ENCODE assay signal across 1 cellular context in the genomic region with DNA sequence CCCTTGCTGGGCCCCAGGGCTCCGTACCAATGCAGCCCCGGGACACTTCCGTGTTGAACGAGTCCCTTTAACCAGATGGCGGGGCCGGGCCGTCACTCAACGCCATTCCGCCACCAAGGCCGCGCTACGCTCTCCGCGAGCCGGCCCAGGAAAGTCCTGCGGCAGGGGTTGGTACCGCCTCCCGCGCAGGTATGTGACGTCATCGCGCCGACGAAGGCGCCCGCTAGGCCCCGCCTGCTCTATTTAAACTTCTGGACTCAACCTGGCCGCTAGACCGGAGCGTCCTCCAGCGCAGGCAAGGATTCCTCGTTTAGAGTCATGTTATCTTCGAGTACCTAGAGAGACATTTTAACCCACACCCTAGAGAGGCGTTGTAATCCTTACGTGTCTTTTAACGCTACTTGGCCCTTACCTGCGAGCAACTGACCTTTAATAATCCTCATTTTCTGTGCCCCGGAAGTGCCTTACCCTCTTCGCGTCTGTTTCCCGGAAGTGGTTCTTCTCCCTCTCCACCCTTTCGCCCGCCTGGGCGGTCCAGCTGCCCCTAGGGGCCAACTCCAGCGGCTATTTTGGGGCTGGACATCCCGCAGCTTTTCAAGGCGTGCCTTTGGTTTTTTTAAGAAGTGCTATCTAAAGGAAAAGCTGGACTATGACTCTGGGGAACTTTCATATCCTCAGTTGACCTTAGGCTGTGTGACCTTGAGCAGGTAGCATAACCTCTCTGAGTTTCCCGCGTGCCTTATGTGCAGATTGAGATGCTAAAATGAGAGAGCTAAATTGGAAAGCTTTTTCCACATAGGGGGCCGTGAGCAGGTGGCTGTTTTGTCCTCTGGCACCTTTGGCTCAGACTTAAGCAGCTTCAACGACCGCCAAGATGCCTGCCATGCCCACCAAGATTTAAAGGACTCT.
TF ChIP-seq lines count a peak whose summit lies in the region.

A gene with protein sequence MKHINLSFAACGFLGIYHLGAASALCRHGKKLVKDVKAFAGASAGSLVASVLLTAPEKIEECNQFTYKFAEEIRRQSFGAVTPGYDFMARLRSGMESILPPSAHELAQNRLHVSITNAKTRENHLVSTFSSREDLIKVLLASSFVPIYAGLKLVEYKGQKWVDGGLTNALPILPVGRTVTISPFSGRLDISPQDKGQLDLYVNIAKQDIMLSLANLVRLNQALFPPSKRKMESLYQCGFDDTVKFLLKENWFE (minus strand): TSS at position 155 of the 909 bp plus-strand sequence. CDS start 1,294 bp downstream, outside the sequence.

TF ChIP-seq in HepG2, 621 proteins besides CTCF, POLR2A, EP300 and RAD21 (continued from another document and continues in another):
- TF ChIP-seq, protein P1, sequence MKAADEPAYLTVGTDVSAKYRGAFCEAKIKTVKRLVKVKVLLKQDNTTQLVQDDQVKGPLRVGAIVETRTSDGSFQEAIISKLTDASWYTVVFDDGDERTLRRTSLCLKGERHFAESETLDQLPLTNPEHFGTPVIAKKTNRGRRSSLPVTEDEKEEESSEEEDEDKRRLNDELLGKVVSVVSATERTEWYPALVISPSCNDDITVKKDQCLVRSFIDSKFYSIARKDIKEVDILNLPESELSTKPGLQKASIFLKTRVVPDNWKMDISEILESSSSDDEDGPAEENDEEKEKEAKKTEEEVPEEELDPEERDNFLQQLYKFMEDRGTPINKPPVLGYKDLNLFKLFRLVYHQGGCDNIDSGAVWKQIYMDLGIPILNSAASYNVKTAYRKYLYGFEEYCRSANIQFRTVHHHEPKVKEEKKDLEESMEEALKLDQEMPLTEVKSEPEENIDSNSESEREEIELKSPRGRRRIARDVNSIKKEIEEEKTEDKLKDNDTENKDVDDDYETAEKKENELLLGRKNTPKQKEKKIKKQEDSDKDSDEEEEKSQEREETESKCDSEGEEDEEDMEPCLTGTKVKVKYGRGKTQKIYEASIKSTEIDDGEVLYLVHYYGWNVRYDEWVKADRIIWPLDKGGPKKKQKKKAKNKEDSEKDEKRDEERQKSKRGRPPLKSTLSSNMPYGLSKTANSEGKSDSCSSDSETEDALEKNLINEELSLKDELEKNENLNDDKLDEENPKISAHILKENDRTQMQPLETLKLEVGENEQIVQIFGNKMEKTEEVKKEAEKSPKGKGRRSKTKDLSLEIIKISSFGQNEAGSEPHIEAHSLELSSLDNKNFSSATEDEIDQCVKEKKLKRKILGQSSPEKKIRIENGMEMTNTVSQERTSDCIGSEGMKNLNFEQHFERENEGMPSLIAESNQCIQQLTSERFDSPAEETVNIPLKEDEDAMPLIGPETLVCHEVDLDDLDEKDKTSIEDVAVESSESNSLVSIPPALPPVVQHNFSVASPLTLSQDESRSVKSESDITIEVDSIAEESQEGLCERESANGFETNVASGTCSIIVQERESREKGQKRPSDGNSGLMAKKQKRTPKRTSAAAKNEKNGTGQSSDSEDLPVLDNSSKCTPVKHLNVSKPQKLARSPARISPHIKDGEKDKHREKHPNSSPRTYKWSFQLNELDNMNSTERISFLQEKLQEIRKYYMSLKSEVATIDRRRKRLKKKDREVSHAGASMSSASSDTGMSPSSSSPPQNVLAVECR (CRISPR knock-in tag; IDR thresholded peaks at IDR 0.05; ENCODE audit: borderline replicate concordance): peak; percentile 51; the same call in 1 of the 2 replicates
- TF ChIP-seq KDM1A (CRISPR knock-in tag; IDR thresholded peaks at IDR 0.05) (peak; percentile 60; the same call in 1 of the 2 replicates), YEATS2 (CRISPR knock-in tag; IDR thresholded peaks at IDR 0.05; ENCODE audit: borderline replicate concordance) (peak; percentile 51; the same call in 1 of the 2 replicates), SALL1 (CRISPR knock-in tag; IDR thresholded peaks at IDR 0.05) (peak; percentile 31; the same call in 1 of the 2 replicates), SP5 (CRISPR knock-in tag; IDR thresholded peaks at IDR 0.05; ENCODE audit: borderline replicate concordance, low read depth) (peak; percentile 12; the same call in 1 of the 2 replicates), HMGXB3 (CRISPR knock-in tag; IDR thresholded peaks at IDR 0.05; ENCODE audit: borderline replicate concordance) (0 out of 2 replicates have a peak, but pooled peaks have one; percentile 27), CEBPG (CRISPR knock-in tag; IDR thresholded peaks at IDR 0.05) (no peak), PHF8 (CRISPR knock-in tag; IDR thresholded peaks at IDR 0.05) (peak; percentile 90), SRF (IDR thresholded peaks at IDR 0.05; ENCODE audit: low read depth, low read length) (no peak), ZNF383 (CRISPR knock-in tag; IDR thresholded peaks at IDR 0.05; ENCODE audit: borderline replicate concordance) (no peak), SP2 (CRISPR knock-in tag; IDR thresholded peaks at IDR 0.05) (peak; percentile 63), MAZ (IDR thresholded peaks at IDR 0.05; ENCODE audit: borderline replicate concordance, low read depth, low read length) (0 out of 2 replicates have a peak, but pooled peaks have one; percentile 13), MAZ (CRISPR knock-in tag; IDR thresholded peaks at IDR 0.05; ENCODE audit: low read depth) (no peak), POGZ (CRISPR knock-in tag; IDR thresholded peaks at IDR 0.05) (peak; percentile 14; the same call in 1 of the 2 replicates), ZNF333 (CRISPR knock-in tag; IDR thresholded peaks at IDR 0.05; ENCODE audit: borderline replicate concordance) (no peak), NR2C2 (CRISPR knock-in tag; IDR thresholded peaks at IDR 0.05; ENCODE audit: borderline replicate concordance) (peak; percentile 99), HOXA3 (CRISPR knock-in tag; IDR thresholded peaks at IDR 0.05) (peak; percentile 75), NFYB (CRISPR knock-in tag; IDR thresholded peaks at IDR 0.05) (peak; percentile 77), MIER3 (CRISPR knock-in tag; IDR thresholded peaks at IDR 0.05; ENCODE audit: borderline replicate concordance) (0 out of 2 replicates have a peak, but pooled peaks have one; percentile 2), ASH2L (IDR thresholded peaks at IDR 0.05; ENCODE audit: insufficient read length, low read depth, low read length) (peak; percentile 68), ZNF605 (CRISPR knock-in tag; IDR thresholded peaks at IDR 0.05) (0 out of 2 replicates have a peak, but pooled peaks have one; percentile 64), SMAD3 (CRISPR knock-in tag; IDR thresholded peaks at IDR 0.05) (peak; percentile 59; the same call in 1 of the 2 replicates), ZEB1 (IDR thresholded peaks at IDR 0.05; ENCODE audit: insufficient replicate concordance, low read depth) (peak; percentile 52), ZNF580 (CRISPR knock-in tag; IDR thresholded peaks at IDR 0.05; ENCODE audit: borderline replicate concordance, low read depth) (no peak), DRAP1 (CRISPR knock-in tag; IDR thresholded peaks at IDR 0.05) (peak; percentile 76), PHF21A (CRISPR knock-in tag; IDR thresholded peaks at IDR 0.05) (peak; percentile 48; the same call in 1 of the 2 replicates), ZNF10 (CRISPR knock-in tag; IDR thresholded peaks at IDR 0.05; ENCODE audit: borderline replicate concordance, low read depth) (no peak)
- TF ChIP-seq, protein P2, sequence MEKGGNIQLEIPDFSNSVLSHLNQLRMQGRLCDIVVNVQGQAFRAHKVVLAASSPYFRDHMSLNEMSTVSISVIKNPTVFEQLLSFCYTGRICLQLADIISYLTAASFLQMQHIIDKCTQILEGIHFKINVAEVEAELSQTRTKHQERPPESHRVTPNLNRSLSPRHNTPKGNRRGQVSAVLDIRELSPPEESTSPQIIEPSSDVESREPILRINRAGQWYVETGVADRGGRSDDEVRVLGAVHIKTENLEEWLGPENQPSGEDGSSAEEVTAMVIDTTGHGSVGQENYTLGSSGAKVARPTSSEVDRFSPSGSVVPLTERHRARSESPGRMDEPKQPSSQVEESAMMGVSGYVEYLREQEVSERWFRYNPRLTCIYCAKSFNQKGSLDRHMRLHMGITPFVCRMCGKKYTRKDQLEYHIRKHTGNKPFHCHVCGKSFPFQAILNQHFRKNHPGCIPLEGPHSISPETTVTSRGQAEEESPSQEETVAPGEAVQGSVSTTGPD (CRISPR knock-in tag; IDR thresholded peaks at IDR 0.05): no peak
- TF ChIP-seq, protein P3, sequence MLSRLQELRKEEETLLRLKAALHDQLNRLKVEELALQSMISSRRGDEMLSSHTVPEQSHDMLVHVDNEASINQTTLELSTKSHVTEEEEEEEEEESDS (CRISPR knock-in tag; IDR thresholded peaks at IDR 0.05; ENCODE audit: borderline replicate concordance): no peak
- TF ChIP-seq, protein P4, sequence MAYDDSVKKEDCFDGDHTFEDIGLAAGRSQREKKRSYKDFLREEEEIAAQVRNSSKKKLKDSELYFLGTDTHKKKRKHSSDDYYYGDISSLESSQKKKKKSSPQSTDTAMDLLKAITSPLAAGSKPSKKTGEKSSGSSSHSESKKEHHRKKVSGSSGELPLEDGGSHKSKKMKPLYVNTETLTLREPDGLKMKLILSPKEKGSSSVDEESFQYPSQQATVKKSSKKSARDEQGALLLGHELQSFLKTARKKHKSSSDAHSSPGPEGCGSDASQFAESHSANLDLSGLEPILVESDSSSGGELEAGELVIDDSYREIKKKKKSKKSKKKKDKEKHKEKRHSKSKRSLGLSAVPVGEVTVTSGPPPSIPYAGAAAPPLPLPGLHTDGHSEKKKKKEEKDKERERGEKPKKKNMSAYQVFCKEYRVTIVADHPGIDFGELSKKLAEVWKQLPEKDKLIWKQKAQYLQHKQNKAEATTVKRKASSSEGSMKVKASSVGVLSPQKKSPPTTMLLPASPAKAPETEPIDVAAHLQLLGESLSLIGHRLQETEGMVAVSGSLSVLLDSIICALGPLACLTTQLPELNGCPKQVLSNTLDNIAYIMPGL (CRISPR knock-in tag; IDR thresholded peaks at IDR 0.05; ENCODE audit: borderline replicate concordance in 1 of 2, low read depth in 1 of 2): peak; percentile 33 to 41; a peak in 3 of 4 replicates
- TF ChIP-seq, protein P5, sequence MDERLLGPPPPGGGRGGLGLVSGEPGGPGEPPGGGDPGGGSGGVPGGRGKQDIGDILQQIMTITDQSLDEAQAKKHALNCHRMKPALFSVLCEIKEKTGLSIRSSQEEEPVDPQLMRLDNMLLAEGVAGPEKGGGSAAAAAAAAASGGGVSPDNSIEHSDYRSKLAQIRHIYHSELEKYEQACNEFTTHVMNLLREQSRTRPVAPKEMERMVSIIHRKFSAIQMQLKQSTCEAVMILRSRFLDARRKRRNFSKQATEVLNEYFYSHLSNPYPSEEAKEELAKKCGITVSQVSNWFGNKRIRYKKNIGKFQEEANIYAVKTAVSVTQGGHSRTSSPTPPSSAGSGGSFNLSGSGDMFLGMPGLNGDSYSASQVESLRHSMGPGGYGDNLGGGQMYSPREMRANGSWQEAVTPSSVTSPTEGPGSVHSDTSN (CRISPR knock-in tag; IDR thresholded peaks at IDR 0.05): peak; percentile 73
- TF ChIP-seq, protein P6, sequence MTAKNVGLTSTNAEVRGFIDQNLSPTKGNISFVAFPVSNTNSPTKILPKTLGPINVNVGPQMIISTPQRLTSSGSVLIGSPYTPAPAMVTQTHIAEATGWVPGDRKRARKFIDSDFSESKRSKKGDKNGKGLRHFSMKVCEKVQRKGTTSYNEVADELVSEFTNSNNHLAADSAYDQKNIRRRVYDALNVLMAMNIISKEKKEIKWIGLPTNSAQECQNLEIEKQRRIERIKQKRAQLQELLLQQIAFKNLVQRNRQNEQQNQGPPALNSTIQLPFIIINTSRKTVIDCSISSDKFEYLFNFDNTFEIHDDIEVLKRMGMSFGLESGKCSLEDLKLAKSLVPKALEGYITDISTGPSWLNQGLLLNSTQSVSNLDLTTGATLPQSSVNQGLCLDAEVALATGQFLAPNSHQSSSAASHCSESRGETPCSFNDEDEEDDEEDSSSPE (CRISPR knock-in tag; IDR thresholded peaks at IDR 0.05): peak; percentile 45
- TF ChIP-seq, protein P7, sequence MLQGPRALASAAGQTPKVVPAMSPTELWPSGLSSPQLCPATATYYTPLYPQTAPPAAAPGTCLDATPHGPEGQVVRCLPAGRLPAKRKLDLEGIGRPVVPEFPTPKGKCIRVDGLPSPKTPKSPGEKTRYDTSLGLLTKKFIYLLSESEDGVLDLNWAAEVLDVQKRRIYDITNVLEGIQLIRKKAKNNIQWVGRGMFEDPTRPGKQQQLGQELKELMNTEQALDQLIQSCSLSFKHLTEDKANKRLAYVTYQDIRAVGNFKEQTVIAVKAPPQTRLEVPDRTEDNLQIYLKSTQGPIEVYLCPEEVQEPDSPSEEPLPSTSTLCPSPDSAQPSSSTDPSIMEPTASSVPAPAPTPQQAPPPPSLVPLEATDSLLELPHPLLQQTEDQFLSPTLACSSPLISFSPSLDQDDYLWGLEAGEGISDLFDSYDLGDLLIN (CRISPR knock-in tag; IDR thresholded peaks at IDR 0.05; ENCODE audit: borderline replicate concordance): no peak
